ENCODE assay signal across 8 cellular contexts in the genomic region with DNA sequence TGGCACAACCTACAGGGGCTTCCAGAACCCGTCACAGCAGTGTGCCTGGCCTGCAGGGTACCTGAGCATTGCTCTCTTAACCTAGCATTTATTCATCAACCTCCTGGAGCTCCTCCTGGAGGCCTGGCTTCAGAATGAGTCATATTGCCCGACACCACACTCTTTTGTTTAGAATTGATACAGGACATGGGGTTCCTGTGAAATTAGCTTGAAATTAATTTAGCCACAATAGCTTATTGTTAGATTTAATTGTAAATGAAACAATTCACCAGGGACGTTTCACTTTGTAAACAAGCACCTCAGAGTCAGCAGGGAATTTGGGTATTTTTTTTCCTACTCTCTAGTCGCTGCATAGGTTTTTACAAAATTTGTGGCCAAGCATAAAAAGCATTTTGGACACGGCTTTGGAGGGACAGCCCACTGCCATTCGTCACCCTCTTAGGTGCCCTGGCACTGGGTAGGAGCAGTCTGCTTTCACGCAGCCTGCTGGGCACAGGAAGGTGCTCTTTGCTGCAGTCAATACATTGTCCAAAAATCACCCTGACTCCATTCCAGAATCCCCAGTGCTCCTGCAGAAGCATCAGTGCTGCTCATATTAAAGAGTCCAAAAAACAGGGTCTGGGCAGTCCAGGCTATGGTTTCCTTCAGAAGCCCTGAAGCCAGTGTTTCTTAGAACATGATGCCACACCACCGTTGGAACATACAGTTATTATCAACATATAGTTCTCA.
DNase-seq lines count a peak whose midpoint lies in the region; ATAC-seq and TF ChIP-seq lines count a peak whose summit lies in the region.

No MANE protein-coding gene starts in this region.

- H3K4me3 ChIP-seq in AG04450 (ENCODE audit: low read depth, low read length): no peak overlapping the region
- H3K4me3 ChIP-seq in coronary artery: no peak overlapping the region

- intact Hi-C loops in activated CD8-positive, alpha-beta T cell treated with anti-CD3 and anti-CD28 coated beads for 36 hours (cut with micrococcal nuclease): loop anchor here (10.0 kb wide), 1 partner anchor 180 kb away; no protein-coding TSS in a partner anchor

- H3K27me3 Mint-ChIP-seq in activated CD8-positive, alpha-beta T cell treated with anti-CD3 and anti-CD28 coated beads for 36 hours: peaks cover 3% of the 10 kb centered on the region

- no peaks in the 10 kb centered on the region for H3K9me3 Mint-ChIP-seq in activated CD8-positive, alpha-beta T cell treated with anti-CD3 and anti-CD28 coated beads for 36 hours

- DNase-seq in AG04450 (ENCODE audit: low read depth, low spot score) (no peak), coronary artery (ENCODE audit: low spot score) (no peak), NCI-H1930 (lab: John Stamatoyannopoulos, UW) (no peak)
- DNase-seq in activated CD8-positive, alpha-beta T cell treated with anti-CD3 and anti-CD28 coated beads for 36 hours: peak; percentile 61
- DNase-seq in stimulated activated naive CD8-positive, alpha-beta T cell treated with anti-CD3 and anti-CD28 coated beads, Interleukin-15, Interleukin-2, amounts not matched to agents 100 U/mL and 50 U/mL, for 24 hours: peak; percentile 44
- DNase-seq in activated CD4-positive, alpha-beta T cell treated with anti-CD3 and anti-CD28 coated beads, Interleukin-2, amount 50 U/mL, for 1 hour: no peak

- peaks cover 56% of the 10 kb centered on the region for H3K4me1 Mint-ChIP-seq in activated CD8-positive, alpha-beta T cell treated with anti-CD3 and anti-CD28 coated beads for 36 hours (ENCODE audit: low read depth)

- TF ChIP-seq CTCF in AG04450 (IDR thresholded peaks at IDR 0.05; ENCODE audit: low read depth, low read length) (peak; percentile 31), coronary artery (IDR thresholded peaks at IDR 0.05) (no peak)
- TF ChIP-seq CTCF in activated CD8-positive, alpha-beta T cell treated with anti-CD3 and anti-CD28 coated beads for 36 hours (IDR thresholded peaks at IDR 0.05): peak; percentile 6

- H3K9me3 ChIP-seq in AG04450 (ENCODE audit: control insufficient read depth, insufficient read depth, low read length): no peaks in the 10 kb centered on the region

- H3K27me3 ChIP-seq in AG04450 (ENCODE audit: control insufficient read depth, insufficient read depth, low read length): no peaks in the 10 kb centered on the region

- H3K4me3 Mint-ChIP-seq in activated CD8-positive, alpha-beta T cell treated with anti-CD3 and anti-CD28 coated beads for 36 hours: no peak overlapping the region

- H3K27ac Mint-ChIP-seq in activated CD8-positive, alpha-beta T cell treated with anti-CD3 and anti-CD28 coated beads for 36 hours: peak overlapping the region; percentile 60

- CTCF ChIA-PET in AG04450 (lab: Charles Lee): interaction anchor here (1.4 to 1.9 kb wide), 2 partner anchors 199 to 233 kb away, joined by 3 to 8 read pairs; no protein-coding TSS in a partner anchor
- CTCF ChIA-PET in activated CD8-positive, alpha-beta T cell treated with anti-CD3 and anti-CD28 coated beads for 36 hours (lab: Charles Lee): interaction anchor here (0.9 to 1.3 kb wide), 2 partner anchors 96 to 232 kb away, joined by 3 read pairs; no protein-coding TSS in a partner anchor

- H3K36me3 Mint-ChIP-seq in activated CD8-positive, alpha-beta T cell treated with anti-CD3 and anti-CD28 coated beads for 36 hours (ENCODE audit: low read depth): no peaks in the 10 kb centered on the region

- POLR2A ChIA-PET in AG04450 (lab: Yijun Ruan, JAX): no interaction called here
- POLR2A ChIA-PET in activated CD8-positive, alpha-beta T cell treated with anti-CD3 and anti-CD28 coated beads for 36 hours (lab: Charles Lee): interaction anchor here (2.0 kb wide), 1 partner anchor 19 kb away, joined by 5 read pairs; no protein-coding TSS in a partner anchor

- ATAC-seq in GM18861 (IDR thresholded peaks at IDR 0.05; ENCODE audit: unreplicated experiment): peak; percentile 36
- peak; percentile 28 for ATAC-seq in HG02973 (IDR thresholded peaks at IDR 0.05; ENCODE audit: unreplicated experiment)
- ATAC-seq in activated CD8-positive, alpha-beta T cell treated with anti-CD3 and anti-CD28 coated beads for 36 hours: peak; percentile 65
- peak; percentile 67 for ATAC-seq in stimulated activated naive CD8-positive, alpha-beta T cell treated with anti-CD3 and anti-CD28 coated beads, Interleukin-15, Interleukin-2, amounts not matched to agents 100 U/mL and 50 U/mL, for 24 hours

- H3K27ac ChIP-seq in AG04450 (ENCODE audit: low read depth, low read length): no peak overlapping the region
- H3K27ac ChIP-seq in coronary artery: no peak overlapping the region

Comparison
In these comparisons a context has a peak if more than half of its experiments do, and no peak if none do; other contexts are left out.
1. DNase-seq: peak in activated CD8-positive, alpha-beta T cell treated with anti-CD3 and anti-CD28 coated beads for 36 hours (single experiment) and stimulated activated naive CD8-positive, alpha-beta T cell treated with anti-CD3 and anti-CD28 coated beads, Interleukin-15, Interleukin-2, amounts not matched to agents 100 U/mL and 50 U/mL, for 24 hours (single experiment); none in AG04450 (single experiment), coronary artery (single experiment), NCI-H1930 (0 of 2) and activated CD4-positive, alpha-beta T cell treated with anti-CD3 and anti-CD28 coated beads, Interleukin-2, amount 50 U/mL, for 1 hour (single experiment).
2. Peak in every context shown above with its lines, with median percentiles within 50 percentile points of each other: ATAC-seq.